In the genomic region with DNA sequence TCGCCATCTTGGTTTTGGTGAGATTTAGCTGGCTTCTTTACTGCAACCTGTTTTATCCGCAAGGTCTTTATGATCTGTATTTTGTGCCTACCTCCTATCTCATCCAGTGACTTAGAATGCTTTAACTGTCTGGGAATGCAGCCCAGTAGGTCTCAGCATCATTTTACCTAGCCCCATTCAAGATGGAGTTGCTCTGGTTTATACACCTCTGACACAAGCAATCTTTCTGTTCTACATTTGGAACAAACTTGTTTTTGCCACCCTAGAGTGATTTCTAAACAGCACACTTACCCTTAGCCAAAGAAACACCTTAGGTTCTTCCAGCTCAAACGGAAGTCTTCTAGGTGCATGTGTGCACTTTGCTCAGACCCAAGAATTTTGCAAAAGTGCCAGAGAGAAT, we compare ENCODE assay signal across 22 cellular contexts.
DNase-seq lines count a peak whose midpoint lies in the region; ATAC-seq and TF ChIP-seq lines count a peak whose summit lies in the region.
"Had no signal": no experiment of that assay in that cellular context is flagged by ENCODE, and none has a peak within 500 bp of the region (broad histone marks: within the 10 kb centered on the region; RNA-seq: fewer than 3 reads in every experiment).

No MANE protein-coding gene starts in this region.

- no peak overlapping the region for H3K4me3 ChIP-seq in HUES48 (ENCODE audit: low read depth, low read length)
- no peak overlapping the region for H3K4me3 ChIP-seq in iPS-18a (ENCODE audit: low read length)
- H3K4me3 ChIP-seq in transverse colon: no peak overlapping the region
- H3K4me3 ChIP-seq: A549; BLaER1 treated with 17β-estradiol and CSF1 and Interleukin-3, amounts not matched to agents 10 nM and 100 nM; GM12878 had no signal

- H3K9me3 Mint-ChIP-seq in WTC11: peaks cover 36% of the 10 kb centered on the region

- CTCF ChIA-PET in WTC11 (lab: Charles Lee): no interaction called here

- no peak for TF ChIP-seq CTCF in WTC11 (IDR thresholded peaks at IDR 0.05)
- TF ChIP-seq CTCF in transverse colon (IDR thresholded peaks at IDR 0.05): no peak

- H3K4me3 Mint-ChIP-seq in WTC11: no peak overlapping the region
- H3K4me3 Mint-ChIP-seq: CD14-positive monocyte; CD4-positive, alpha-beta T cell; CD8-positive, alpha-beta memory T cell; H9 had no signal

- H3K9ac ChIP-seq in HUES48 (ENCODE audit: low read depth, low read length) (no peak overlapping the region; the same call in 1 of the 2 replicates), iPS-18a (ENCODE audit: low read length) (no peak overlapping the region)
- H3K9ac ChIP-seq: BLaER1 treated with 17β-estradiol and CSF1 and Interleukin-3, amounts not matched to agents 10 nM and 100 nM had no signal

- ATAC-seq in WTC11: no peak
- ATAC-seq: A549, GM12878, HCT116 had no signal

- WGBS in transverse colon (ENCODE audit: low coverage in 1 of 2), 2 donors: 88 to 100% methylated on average over 2 to 3 of the region's 3 CpGs

- H3K27ac ChIP-seq in HUES48 (ENCODE audit: low read depth, low read length) (peak overlapping the region; percentile 24), iPS-18a (ENCODE audit: low read length) (peak overlapping the region; percentile 35), transverse colon (no peak overlapping the region)
- H3K27ac ChIP-seq: A549; BLaER1 treated with 17β-estradiol and CSF1 and Interleukin-3, amounts not matched to agents 10 nM and 100 nM had no signal

- intact Hi-C loops in transverse colon (cut with DNase I; ENCODE audit: low total_unique reads): no loop called here

- H3K27me3 Mint-ChIP-seq in WTC11 (ENCODE audit: low read depth): peaks cover 4% of the 10 kb centered on the region; the same call in 1 of the 2 replicates

- H3K4me1 ChIP-seq in HUES48 (ENCODE audit: control insufficient read depth, insufficient read depth, low read length) (peaks cover 13% of the 10 kb centered on the region), iPS-18a (ENCODE audit: control insufficient read depth, low read depth, low read length) (peaks cover 12% of the 10 kb centered on the region), transverse colon (no peaks in the 10 kb centered on the region)
- H3K4me1 ChIP-seq: A549; BE2C; BLaER1 treated with 17β-estradiol and CSF1 and Interleukin-3, amounts not matched to agents 10 nM and 100 nM had no signal

- TF ChIP-seq EP300 in transverse colon (IDR thresholded peaks at IDR 0.05; ENCODE audit: low read depth): no peak

- peaks cover 32% of the 10 kb centered on the region for H3K4me1 Mint-ChIP-seq in WTC11
- H3K4me1 Mint-ChIP-seq: CD14-positive monocyte; CD8-positive, alpha-beta memory T cell had no signal

- no peaks in the 10 kb centered on the region for H3K36me3 ChIP-seq in HUES48 (ENCODE audit: control insufficient read depth, insufficient read depth, low read length)
- H3K36me3 ChIP-seq in iPS-18a (ENCODE audit: control insufficient read depth, low read depth, low read length): no peaks in the 10 kb centered on the region
- H3K36me3 ChIP-seq in transverse colon: no peaks in the 10 kb centered on the region
- H3K36me3 ChIP-seq: BE2C; BLaER1 treated with 17β-estradiol and CSF1 and Interleukin-3, amounts not matched to agents 10 nM and 100 nM had no signal

- POLR2A ChIA-PET in WTC11 (lab: Charles Lee): no interaction called here

- no peak for TF ChIP-seq POLR2A in transverse colon (IDR thresholded peaks at IDR 0.05)

- H3K9me3 ChIP-seq in HUES48 (ENCODE audit: control insufficient read depth, insufficient read depth, low read length) (no peaks in the 10 kb centered on the region), iPS-18a (ENCODE audit: control insufficient read depth, low read depth, low read length) (no peaks in the 10 kb centered on the region), transverse colon (no peaks in the 10 kb centered on the region)
- H3K9me3 ChIP-seq: A549 had no signal

- in situ Hi-C loops in transverse colon (cut with MboI; ENCODE audit: low pct_ligation_motif_present in 1 of 4, low pct_unique_long_range_greater_than_20kb in 1 of 4, low sequenced_read_pairs in 3 of 4): no loop called here

- DNase-seq in WTC11 (ENCODE audit: low spot score) (no peak), transverse colon (no peak), NCI-H446 (lab: John Stamatoyannopoulos, UW) (no peak), NCI-H1694 treated with DMSO at 0.1 percent for 48 hours (lab: John Stamatoyannopoulos, UW) (no peak)
- DNase-seq: 8988T; ACHN; AML-193; BE2C; CD4-positive, alpha-beta T cell; CD8-positive, alpha-beta memory T cell; DMS 273 treated with DMSO at 0.1 percent for 48 hours; DMS79; EL; GDM1; H9 had no signal

- H3K36me3 Mint-ChIP-seq in WTC11: peaks cover 16% of the 10 kb centered on the region
- H3K36me3 Mint-ChIP-seq: CD14-positive monocyte had no signal

- H3K27me3 ChIP-seq in HUES48 (ENCODE audit: control insufficient read depth, insufficient read depth, low read length): no peaks in the 10 kb centered on the region
- H3K27me3 ChIP-seq in iPS-18a (ENCODE audit: control insufficient read depth, insufficient read depth, low read length): no peaks in the 10 kb centered on the region
- H3K27me3 ChIP-seq in transverse colon: no peaks in the 10 kb centered on the region
- H3K27me3 ChIP-seq: BLaER1 treated with 17β-estradiol and CSF1 and Interleukin-3, amounts not matched to agents 10 nM and 100 nM had no signal

- no peak overlapping the region for H3K27ac Mint-ChIP-seq in WTC11
- H3K27ac Mint-ChIP-seq: CD14-positive monocyte; CD4-positive, alpha-beta T cell; CD8-positive, alpha-beta memory T cell had no signal

TF ChIP-seq in WTC11, 78 proteins besides CTCF, POLR2A, EP300 and RAD21 (continues in another document):
- TF ChIP-seq ZNF317 (CRISPR knock-in tag; IDR thresholded peaks at IDR 0.05; ENCODE audit: borderline replicate concordance, low read depth): no peak
- no peak for TF ChIP-seq FOXP4 (CRISPR knock-in tag; IDR thresholded peaks at IDR 0.05)
- TF ChIP-seq PRDM15 (CRISPR knock-in tag; IDR thresholded peaks at IDR 0.05): no peak
- TF ChIP-seq ZNF396 (CRISPR knock-in tag; IDR thresholded peaks at IDR 0.05; ENCODE audit: borderline replicate concordance): no peak

Comparison
In these comparisons a context has a peak if more than half of its experiments do, and no peak if none do; other contexts are left out.
1. H3K27ac ChIP-seq: peak in HUES48 (single experiment) and iPS-18a (single experiment); none in transverse colon (0 of 4).